ENCODE assay signal across 15 cellular contexts in the genomic region with DNA sequence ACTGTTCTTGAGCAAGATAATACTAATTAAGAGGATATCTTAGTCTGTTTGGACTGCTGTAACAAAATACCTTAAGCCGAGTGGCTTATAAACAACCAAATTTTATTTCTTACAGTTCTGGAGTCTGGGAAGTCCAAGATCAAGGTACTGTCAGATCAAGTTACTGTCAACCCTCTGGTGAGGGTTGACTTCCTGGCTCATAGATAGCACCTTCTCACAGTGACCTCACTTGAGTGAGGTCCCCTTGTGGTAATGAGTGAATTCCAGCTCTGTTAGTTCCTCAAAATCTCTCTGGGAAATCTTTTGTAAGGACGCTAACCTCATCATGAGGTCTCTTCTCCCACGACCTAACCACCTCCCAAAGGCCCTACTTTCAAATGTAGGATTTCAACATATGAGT.
"Had no signal": no experiment of that assay in that cellular context is flagged by ENCODE, and none has a peak within 500 bp of the region (broad histone marks: within the 10 kb centered on the region; RNA-seq: fewer than 3 reads in every experiment).

No MANE protein-coding gene starts in this region.

- H3K4me1 ChIP-seq: foreskin keratinocyte, upper lobe of right lung had no signal

- H3K9me3 ChIP-seq: esophagus squamous epithelium, upper lobe of right lung had no signal

- H3K27me3 Mint-ChIP-seq: activated CD4-positive, alpha-beta T cell treated with anti-CD3 and anti-CD28 coated beads for 36 hours; activated CD8-positive, alpha-beta T cell treated with anti-CD3 and anti-CD28 coated beads for 36 hours; stimulated activated naive CD8-positive, alpha-beta T cell treated with anti-CD3 and anti-CD28 coated beads, Interleukin-15, Interleukin-2, amounts not matched to agents 100 ng/mL and 50 ng/mL, for 24 hours had no signal

- H3K27me3 ChIP-seq: dorsolateral prefrontal cortex, foreskin keratinocyte, upper lobe of right lung had no signal

- H3K27ac Mint-ChIP-seq: activated CD4-positive, alpha-beta T cell treated with anti-CD3 and anti-CD28 coated beads for 36 hours; activated CD8-positive, alpha-beta T cell treated with anti-CD3 and anti-CD28 coated beads for 36 hours; activated T-helper 1 cell treated with anti-CD3 and anti-CD28 coated beads, Interleukin-12 subunit alpha, Interleukin-12 subunit beta, Interleukin-2, Interleukin-4 antibody, amounts not matched to agents 30 ng/mL and 10 ng/mL and 1 ng/mL, durations not matched to agents 14 hours and 24 hours and 36 hours; nephron progenitor cell; stimulated activated naive CD8-positive, alpha-beta T cell treated with anti-CD3 and anti-CD28 coated beads, Interleukin-15, Interleukin-2, amounts not matched to agents 100 ng/mL and 50 ng/mL, for 24 hours had no signal

- DNase-seq: activated CD4-positive, alpha-beta T cell treated with anti-CD3 and anti-CD28 coated beads for 36 hours; activated CD8-positive, alpha-beta T cell treated with anti-CD3 and anti-CD28 coated beads for 36 hours; activated naive CD4-positive, alpha-beta T cell; aorta; dorsolateral prefrontal cortex; esophagus squamous epithelium; foreskin keratinocyte; islet precursor cell; nephron progenitor cell; stimulated activated CD4-positive, alpha-beta T cell treated with anti-CD3 and anti-CD28 coated beads, Interleukin-4, amount 100 ng/mL, for 1 hour; upper lobe of right lung had no signal

- H3K4me3 ChIP-seq: dorsolateral prefrontal cortex, esophagus squamous epithelium, upper lobe of right lung had no signal

- H3K27ac ChIP-seq: dorsolateral prefrontal cortex, esophagus squamous epithelium, foreskin keratinocyte, upper lobe of right lung, VCaP had no signal

- H3K9me3 Mint-ChIP-seq: activated T-helper 1 cell treated with anti-CD3 and anti-CD28 coated beads, Interleukin-12 subunit alpha, Interleukin-12 subunit beta, Interleukin-2, Interleukin-4 antibody, amounts not matched to agents 30 ng/mL and 10 ng/mL and 1 ng/mL, durations not matched to agents 14 hours and 24 hours and 36 hours; stimulated activated naive CD8-positive, alpha-beta T cell treated with anti-CD3 and anti-CD28 coated beads, Interleukin-15, Interleukin-2, amounts not matched to agents 100 ng/mL and 50 ng/mL, for 24 hours had no signal

- H3K36me3 ChIP-seq: esophagus squamous epithelium, upper lobe of right lung had no signal

- H3K4me1 Mint-ChIP-seq: activated CD4-positive, alpha-beta T cell treated with anti-CD3 and anti-CD28 coated beads for 36 hours; nephron progenitor cell had no signal

- H3K4me3 Mint-ChIP-seq: activated CD4-positive, alpha-beta T cell treated with anti-CD3 and anti-CD28 coated beads for 36 hours; activated CD8-positive, alpha-beta T cell treated with anti-CD3 and anti-CD28 coated beads for 36 hours; activated T-helper 1 cell treated with anti-CD3 and anti-CD28 coated beads, Interleukin-12 subunit alpha, Interleukin-12 subunit beta, Interleukin-2, Interleukin-4 antibody, amounts not matched to agents 30 ng/mL and 10 ng/mL and 1 ng/mL, durations not matched to agents 14 hours and 24 hours and 36 hours; nephron progenitor cell; stimulated activated naive CD8-positive, alpha-beta T cell treated with anti-CD3 and anti-CD28 coated beads, Interleukin-15, Interleukin-2, amounts not matched to agents 100 ng/mL and 50 ng/mL, for 24 hours had no signal

- ATAC-seq: activated CD4-positive, alpha-beta T cell treated with anti-CD3 and anti-CD28 coated beads for 36 hours; activated CD8-positive, alpha-beta T cell treated with anti-CD3 and anti-CD28 coated beads for 36 hours; foreskin keratinocyte; left lobe of liver; upper lobe of right lung had no signal
